Comparison of ENCODE assay signal across 17 cellular contexts in genomic region chr2:28547223-28547860, GRCh38. TPM values are rescaled to one million over a fixed set of nuclear protein-coding genes. Genes with fewer than 3 reads are reported as not detected.
DNase-seq lines count a peak whose midpoint lies in the region; ATAC-seq and TF ChIP-seq lines count a peak whose summit lies in the region.
"Had no signal": no experiment of that assay in that cellular context is flagged by ENCODE, and none has a peak within 500 bp of the region (broad histone marks: within the 10 kb centered on the region; RNA-seq: fewer than 3 reads in every experiment).

No MANE protein-coding gene starts in this region.

- no peak overlapping the region for H3K56ac ChIP-seq in IMR-90 (ENCODE audit: extremely low read depth, insufficient read depth, low read length)
- no peak overlapping the region for H3K56ac ChIP-seq in H9 (ENCODE audit: insufficient read length, low read depth, low read length)

- DNase-seq in IMR-90 (no peak), left lobe of liver (ENCODE audit: low spot score) (peak; percentile 3), smooth muscle cell (lab: John Stamatoyannopoulos, UW; ENCODE audit: unreplicated experiment) (no peak), GM10266 (ENCODE audit: extremely low spot score) (no peak), NCI-H128 (lab: John Stamatoyannopoulos, UW; ENCODE audit: unreplicated experiment) (no peak), H9 (no peak)
- DNase-seq: ACHN, DMS 273 treated with DMSO at 0.1 percent for 48 hours, EL, MV-4-11, NCI-H1436, NCI-H2081, NCI-H524, SHP77 treated with DMSO at 0.1 percent for 48 hours had no signal

- H4K91ac ChIP-seq in IMR-90 (ENCODE audit: insufficient read depth, low read depth, low read length): no peak overlapping the region
- H4K91ac ChIP-seq in H9 (ENCODE audit: insufficient read length, low read depth, low read length): no peak overlapping the region

- H2BK120ac ChIP-seq in IMR-90 (ENCODE audit: low read depth, low read length): no peak overlapping the region
- no peak overlapping the region for H2BK120ac ChIP-seq in H9 (ENCODE audit: low read depth, low read length, poor library complexity, severe bottlenecking)

- peaks cover 22% of the 10 kb centered on the region for H3K4me1 Mint-ChIP-seq in activated T-helper 17 cell treated with anti-CD3 and anti-CD28 coated beads, Interleukin-2, amount 50 U/mL, for 72 hours
- peaks cover 0 to 4% of the 10 kb centered on the region in 2 experiments; a peak in 3 of 4 replicates for H3K4me1 Mint-ChIP-seq in H9

- H3K27ac ChIP-seq in IMR-90 (ENCODE audit: insufficient read depth, low read length): no peak overlapping the region
- H3K27ac ChIP-seq in smooth muscle cell (ENCODE audit: low read depth): no peak overlapping the region
- H3K27ac ChIP-seq in H9 (ENCODE audit: insufficient read length, low read depth, low read length): no peak overlapping the region

- H2BK5ac ChIP-seq in IMR-90 (ENCODE audit: low read depth, low read length, poor library complexity, severe bottlenecking) (no peak overlapping the region), H9 (ENCODE audit: insufficient read length, low read length) (no peak overlapping the region)

- no peak overlapping the region for H3K27ac Mint-ChIP-seq in activated T-helper 17 cell treated with anti-CD3 and anti-CD28 coated beads, Interleukin-2, amount 50 U/mL, for 72 hours
- H3K27ac Mint-ChIP-seq in H9: no peak overlapping the region
- H3K27ac Mint-ChIP-seq: CD8-positive, alpha-beta T cell had no signal

- no peak for TF ChIP-seq POLR2A in IMR-90 (IDR thresholded peaks at IDR 0.05; ENCODE audit: low read depth, low read length)

- CTCF ChIA-PET in IMR-90 (lab: Yijun Ruan, JAX): interaction anchor here (0.6 kb wide), 1 partner anchor 317 kb away, joined by 3 read pairs; no protein-coding TSS in a partner anchor

- POLR2A ChIA-PET in IMR-90 (lab: Charles Lee; ENCODE audit: unreplicated experiment): no interaction called here

- 100% methylated on average over 1 of the region's 7 CpGs; no CpG with 5 or more reads in 1 of the 2 experiments for WGBS in IMR-90 (ENCODE audit: extremely low coverage in 2 of 2, insufficient read length in 1 of 2), 2 experiments
- WGBS in smooth muscle cell (ENCODE audit: low lambda C conversion rate): 60% methylated on average over 7 of the region's 7 CpGs
- no CpG with 5 or more reads among the region's 7 CpGs for WGBS in H9 (ENCODE audit: extremely low coverage, insufficient read length, low lambda C conversion rate)

- no peak overlapping the region for H2AK9ac ChIP-seq in IMR-90 (replicated peaks; ENCODE audit: low read depth, low read length, poor library complexity)

- no peak overlapping the region for H2BK12ac ChIP-seq in H9 (ENCODE audit: insufficient read length, low read depth, low read length)

- H3K9me3 ChIP-seq in IMR-90 (ENCODE audit: control insufficient read depth, insufficient read depth, low read length) (no peaks in the 10 kb centered on the region), smooth muscle cell (replicated peaks; ENCODE audit: low read depth) (no peaks in the 10 kb centered on the region), H9 (ENCODE audit: control insufficient read depth, low read depth, low read length) (no peaks in the 10 kb centered on the region)

- H2BK15ac ChIP-seq in IMR-90 (ENCODE audit: low read depth, low read length) (no peak overlapping the region), H9 (ENCODE audit: low read depth, low read length) (no peak overlapping the region)

- H3K27me3 ChIP-seq in IMR-90 (ENCODE audit: control insufficient read depth, insufficient read depth, low read length): peaks cover 21% of the 10 kb centered on the region
- no peaks in the 10 kb centered on the region for H3K27me3 ChIP-seq in smooth muscle cell (ENCODE audit: low read depth)
- H3K27me3 ChIP-seq in H9 (ENCODE audit: insufficient read depth, low read length): no peaks in the 10 kb centered on the region

- H2BK20ac ChIP-seq in IMR-90 (ENCODE audit: low read depth, low read length) (no peak overlapping the region), H9 (ENCODE audit: low read depth, low read length, poor library complexity, severe bottlenecking) (no peak overlapping the region)

- H3K4ac ChIP-seq in IMR-90 (ENCODE audit: low read depth, low read length): no peak overlapping the region
- H3K4ac ChIP-seq in H9 (ENCODE audit: low read depth, low read length): no peak overlapping the region

- H2AFZ ChIP-seq in IMR-90 (replicated peaks; ENCODE audit: low read length, poor library complexity) (peak overlapping the region; percentile 58), smooth muscle cell (ENCODE audit: low read depth) (no peak overlapping the region), H9 (ENCODE audit: low read length) (no peak overlapping the region)

- H3K4me2 ChIP-seq in IMR-90 (ENCODE audit: low read depth, low read length): no peak overlapping the region
- H3K4me2 ChIP-seq in smooth muscle cell: peak overlapping the region; percentile 56
- no peak overlapping the region for H3K4me2 ChIP-seq in H9 (ENCODE audit: insufficient read depth, insufficient read length, low read length)

- H3K4me1 ChIP-seq in IMR-90 (ENCODE audit: control insufficient read depth, insufficient read depth, low read length) (no peaks in the 10 kb centered on the region), smooth muscle cell (ENCODE audit: low read depth) (peaks cover 39% of the 10 kb centered on the region), H9 (ENCODE audit: insufficient read depth, low read length) (no peaks in the 10 kb centered on the region)

- TF ChIP-seq RAD21 in IMR-90 (IDR thresholded peaks at IDR 0.05; ENCODE audit: low read length): no peak

- no peak overlapping the region for H3K14ac ChIP-seq in IMR-90 (replicated peaks; ENCODE audit: low read depth, low read length)
- H3K14ac ChIP-seq in H9 (ENCODE audit: insufficient read depth, low read length): no peak overlapping the region

- H3K4me3 ChIP-seq in IMR-90 (ENCODE audit: insufficient read depth, low read depth, low read length) (no peak overlapping the region), smooth muscle cell (no peak overlapping the region)

- H3F3A ChIP-seq in smooth muscle cell (ENCODE audit: low read depth): peaks cover 7% of the 10 kb centered on the region

- H3K9me3 Mint-ChIP-seq in activated T-helper 17 cell treated with anti-CD3 and anti-CD28 coated beads, Interleukin-2, amount 50 U/mL, for 72 hours: no peaks in the 10 kb centered on the region
- no peaks in the 10 kb centered on the region for H3K9me3 Mint-ChIP-seq in H9
- H3K9me3 Mint-ChIP-seq: CD8-positive, alpha-beta T cell had no signal

- H3K36me3 Mint-ChIP-seq in activated T-helper 17 cell treated with anti-CD3 and anti-CD28 coated beads, Interleukin-2, amount 50 U/mL, for 72 hours (ENCODE audit: low read depth): no peaks in the 10 kb centered on the region
- H3K36me3 Mint-ChIP-seq in H9 (ENCODE audit: insufficient read depth in 1 of 3, low read depth in 3 of 3): no peaks in the 10 kb centered on the region
- H3K36me3 Mint-ChIP-seq: CD8-positive, alpha-beta T cell had no signal

- no TSS peak for BruUV-seq in IMR-90 (replicated peaks; lab: Mats Ljungman, UMichigan)

- no peaks in the 10 kb centered on the region for H3K9me1 ChIP-seq in IMR-90 (ENCODE audit: insufficient read depth, low read length)

- peak overlapping the region; percentile 3 for H3K4me3 Mint-ChIP-seq in activated T-helper 17 cell treated with anti-CD3 and anti-CD28 coated beads, Interleukin-2, amount 50 U/mL, for 72 hours
- no peak overlapping the region for H3K4me3 Mint-ChIP-seq in H9
- H3K4me3 Mint-ChIP-seq: CD8-positive, alpha-beta T cell had no signal

- H3K79me1 ChIP-seq in IMR-90 (ENCODE audit: low read depth in 1 of 2, low read length in 2 of 2): no peaks in the 10 kb centered on the region
- no peaks in the 10 kb centered on the region for H3K79me1 ChIP-seq in H9 (ENCODE audit: insufficient read depth, low read depth, low read length, poor library complexity, severe bottlenecking)

- H4K5ac ChIP-seq in IMR-90 (ENCODE audit: low read depth, low read length): no peak overlapping the region
- no peak overlapping the region for H4K5ac ChIP-seq in H9 (ENCODE audit: insufficient read length, low read depth, low read length)

- no peaks in the 10 kb centered on the region for H3K23me2 ChIP-seq in H9 (ENCODE audit: insufficient read length, low read depth, low read length, poor library complexity, severe bottlenecking)

- intact Hi-C loops in IMR-90 (cut with micrococcal nuclease): no loop called here

- ATAC-seq in IMR-90 (ENCODE audit: low read depth): no peak
- no peak for ATAC-seq in activated T-helper 17 cell treated with anti-CD3 and anti-CD28 coated beads, Interleukin-2, amount 50 U/mL, for 72 hours (replicated peaks)
- no peak for ATAC-seq in left lobe of liver
- ATAC-seq: HepG2 had no signal

- no peaks in the 10 kb centered on the region for H3K27me3 Mint-ChIP-seq in activated T-helper 17 cell treated with anti-CD3 and anti-CD28 coated beads, Interleukin-2, amount 50 U/mL, for 72 hours
- H3K27me3 Mint-ChIP-seq in H9 (ENCODE audit: low read depth): peaks cover 1% of the 10 kb centered on the region

- H2AK5ac ChIP-seq in IMR-90 (ENCODE audit: low read depth, low read length): no peak overlapping the region
- H2AK5ac ChIP-seq in H9 (ENCODE audit: insufficient read length, low read length): no peak overlapping the region

- in situ Hi-C loops in IMR-90 (cut with MboI; ENCODE audit: low sequenced_read_pairs): no loop called here

- TF ChIP-seq CTCF in IMR-90 (conservative IDR thresholded peaks at IDR 0.05; ENCODE audit: low read depth, low read length) (no peak), smooth muscle cell (IDR thresholded peaks at IDR 0.05; ENCODE audit: borderline replicate concordance, insufficient read depth, poor library complexity, severe bottlenecking) (no peak), GM10266 (IDR thresholded peaks at IDR 0.05; ENCODE audit: control insufficient read depth, insufficient read depth, low read depth, missing control alignments) (no peak), H9 (conservative IDR thresholded peaks at IDR 0.05) (no peak)

- H3K9ac ChIP-seq in IMR-90 (ENCODE audit: low read depth, low read length) (no peak overlapping the region), smooth muscle cell (ENCODE audit: low read depth) (no peak overlapping the region), H9 (ENCODE audit: extremely low read depth, insufficient read length, low read length) (no peak overlapping the region)

- H3K79me2 ChIP-seq in smooth muscle cell (ENCODE audit: low read depth) (no peaks in the 10 kb centered on the region), H9 (ENCODE audit: insufficient read depth, low read length) (no peaks in the 10 kb centered on the region)

- no peaks in the 10 kb centered on the region for H3K36me3 ChIP-seq in IMR-90 (ENCODE audit: control insufficient read depth, insufficient read depth, low read length)
- no peaks in the 10 kb centered on the region for H3K36me3 ChIP-seq in smooth muscle cell (ENCODE audit: low read depth)

- H4K20me1 ChIP-seq in IMR-90 (ENCODE audit: insufficient read depth, low read length) (no peaks in the 10 kb centered on the region), smooth muscle cell (ENCODE audit: low read depth) (no peaks in the 10 kb centered on the region), H9 (ENCODE audit: control insufficient read depth, insufficient read depth, insufficient read length) (no peaks in the 10 kb centered on the region)

- H4K8ac ChIP-seq in IMR-90 (ENCODE audit: low read depth in 2 of 2, low read length in 2 of 2) (no peak overlapping the region), H9 (replicated peaks; ENCODE audit: insufficient read length, low read depth, low read length) (no peak overlapping the region)

- no peak overlapping the region for H3K23ac ChIP-seq in IMR-90 (ENCODE audit: low read depth, low read length)
- no peak overlapping the region for H3K23ac ChIP-seq in H9 (ENCODE audit: insufficient read length, low read depth, low read length)

- dilution Hi-C loops in IMR-90 (cut with HindIII; ENCODE audit: low sequenced_read_pairs, unreplicated experiment): no loop called here

- no peak overlapping the region for H3T11ph ChIP-seq in H9 (ENCODE audit: low read length)

- H3K18ac ChIP-seq in IMR-90 (ENCODE audit: low read depth, low read length): no peak overlapping the region
- H3K18ac ChIP-seq in H9 (ENCODE audit: insufficient read length, low read depth, low read length): no peak overlapping the region

RNA-seq across cellular contexts. Expression of gene PLB1, which starts 51.5 kb away (rescaled TPM):
- total RNA-seq in IMR-90 (2012; rRNA removed) (0.90 and 1.4 TPM in 2 replicates), left lobe of liver (0.45 TPM), smooth muscle cell (1.1 and 8.7 TPM in 2 replicates), H9 (2021) (0.42 TPM in 1 of 2 replicates, not detected in the other)
- polyA plus RNA-seq in IMR-90 (2012; rRNA removed) (0.43 and 0.74 TPM in 2 replicates), smooth muscle cell (0.75 and 3.7 TPM in 2 replicates)
- polyA plus RNA-seq in IMR-90 (2012; cell fraction: cytosol; rRNA removed): 0.09 and 0.34 TPM in 2 replicates
- 2.0 and 4.3 TPM in 2 replicates for polyA plus RNA-seq in IMR-90 (2012; cell fraction: nucleus; rRNA removed; ENCODE audit: low replicate concordance)
- under 1 TPM; 0.61 to 0.90 TPM for total RNA-seq in activated T-helper 17 cell treated with anti-CD3 and anti-CD28 coated beads, Interleukin-2, amount 50 U/mL, for 72 hours
